In genomic region chr12:21983102-21983501, GRCh38 we compare ENCODE assay signal across 1 cellular context.
TF ChIP-seq lines count a peak whose summit lies in the region.

No MANE protein-coding gene starts in this region.

TF ChIP-seq in GM23338, 12 proteins besides CTCF, POLR2A, EP300 and RAD21 (continued from another document):
- no peak for TF ChIP-seq ZNF462 (CRISPR knock-in tag; IDR thresholded peaks at IDR 0.05)
